ENCODE assay signal across 11 cellular contexts in the genomic region with DNA sequence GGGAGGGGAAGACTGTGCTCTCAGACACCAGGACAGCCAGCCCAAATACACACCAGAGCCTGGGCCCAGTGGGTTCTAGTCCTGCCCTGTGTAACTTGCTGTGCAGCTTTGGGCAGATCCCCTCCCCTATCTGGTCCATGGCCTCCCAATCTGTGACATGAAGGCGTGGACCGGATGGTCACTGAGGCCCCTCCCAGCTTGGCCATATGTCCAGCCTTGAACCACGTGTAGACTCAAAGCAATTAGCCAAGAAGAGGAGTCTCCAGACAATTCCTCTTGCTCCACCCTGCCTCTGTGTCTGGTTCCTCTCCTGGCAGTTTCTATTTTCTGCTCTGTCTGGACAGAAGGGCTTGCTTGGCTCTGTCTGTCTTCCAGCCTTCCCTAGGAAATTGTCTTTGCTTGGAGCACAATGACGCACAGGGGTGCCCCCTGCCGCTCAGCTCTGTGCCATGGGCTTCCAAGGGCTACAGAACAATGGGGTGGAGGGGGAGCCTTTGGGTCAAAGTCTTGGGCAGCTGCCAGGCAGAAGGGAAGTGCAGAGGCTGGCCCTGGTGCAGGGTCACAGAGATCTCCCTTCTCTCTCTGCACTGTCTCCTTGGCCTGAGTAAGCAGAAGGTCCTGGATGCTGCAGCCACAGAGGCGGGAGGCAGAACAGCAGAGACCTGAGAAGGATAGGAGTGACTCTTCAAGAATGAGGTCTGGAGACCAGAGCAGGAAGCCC.
DNase-seq lines count a peak whose midpoint lies in the region; ATAC-seq and TF ChIP-seq lines count a peak whose summit lies in the region.
"Had no signal": no experiment of that assay in that cellular context is flagged by ENCODE, and none has a peak within 500 bp of the region (broad histone marks: within the 10 kb centered on the region; RNA-seq: fewer than 3 reads in every experiment).

No MANE protein-coding gene starts in this region.

- H4K91ac ChIP-seq in trophoblast cell (ENCODE audit: low read depth, low read length) = no peak overlapping the region

- no peak overlapping the region for H2AFZ ChIP-seq in trophoblast cell (ENCODE audit: insufficient read depth, low read length, poor library complexity)

- no peak overlapping the region for H4K8ac ChIP-seq in trophoblast cell (ENCODE audit: low read depth, low read length)

- in situ Hi-C loops in brain microvascular endothelial cell (cut with HindIII; ENCODE audit: low pct_ligation_motif_present, low sequenced_read_pairs) = no loop called here

- no peak overlapping the region for H3K23ac ChIP-seq in trophoblast cell (ENCODE audit: low read length)

- intact Hi-C loops in Right ventricle myocardium inferior (cut with DNase I) = loop anchor here (2.0 to 5.0 kb wide), 3 partner anchors 41 to 80 kb away; partner anchors contain the start of gene TENT5C
- intact Hi-C loops in cardiac septum (cut with DNase I) = loop anchor here (5.0 to 10.0 kb wide), 3 partner anchors 65 to 135 kb away; partner anchors contain the start of gene TENT5C
- intact Hi-C loops in uterus (cut with DNase I; ENCODE audit: low total_unique reads) = no loop called here

- H3K36me3 ChIP-seq in brain microvascular endothelial cell (replicated peaks) = no peaks in the 10 kb centered on the region
- no peaks in the 10 kb centered on the region for H3K36me3 ChIP-seq in liver (ENCODE audit: control insufficient read depth in 4 of 4, insufficient read depth in 3 of 4, low read depth in 1 of 4, low read length in 3 of 4)
- H3K36me3 ChIP-seq in uterus = no peaks in the 10 kb centered on the region
- H3K36me3 ChIP-seq in trophoblast cell (ENCODE audit: control insufficient read depth in 1 of 2, insufficient read depth in 2 of 2, low read length in 2 of 2) = no peaks in the 10 kb centered on the region

- no peak overlapping the region for H3K14ac ChIP-seq in trophoblast cell (ENCODE audit: low read length)

- H4K12ac ChIP-seq in trophoblast cell (ENCODE audit: low read depth, low read length) = no peak overlapping the region

- no peak overlapping the region for H2BK12ac ChIP-seq in trophoblast cell (ENCODE audit: low read length)

- H3K27me3 ChIP-seq in brain microvascular endothelial cell (replicated peaks) (no peaks in the 10 kb centered on the region), liver (ENCODE audit: control insufficient read depth in 4 of 4, insufficient read depth in 4 of 4, low read length in 3 of 4) (no peaks in the 10 kb centered on the region), uterus (no peaks in the 10 kb centered on the region), trophoblast cell (ENCODE audit: insufficient read depth, low read length) (no peaks in the 10 kb centered on the region)

- peak; percentile 72 for ATAC-seq in Right ventricle myocardium inferior

- H2BK5ac ChIP-seq in trophoblast cell (ENCODE audit: low read depth, low read length, poor library complexity) = no peak overlapping the region

- H3K4me1 ChIP-seq in liver (ENCODE audit: control insufficient read depth in 4 of 4, insufficient read depth in 4 of 4, low read length in 3 of 4) (no peaks in the 10 kb centered on the region), uterus (no peaks in the 10 kb centered on the region), trophoblast cell (ENCODE audit: control insufficient read depth in 1 of 2, insufficient read depth in 2 of 2, low read length in 2 of 2) (peaks cover 0 to 3% of the 10 kb centered on the region in 2 experiments)

- no peak for TF ChIP-seq POLR2A in uterus (IDR thresholded peaks at IDR 0.05)

- H3K4me3 ChIP-seq in brain microvascular endothelial cell (ENCODE audit: low read depth, low read length) (no peak overlapping the region), liver (ENCODE audit: low read depth in 1 of 3, low read length in 3 of 3) (no peak overlapping the region), uterus (no peak overlapping the region), trophoblast cell (ENCODE audit: low read depth, low read length) (no peak overlapping the region)

- no peaks in the 10 kb centered on the region for H3K79me2 ChIP-seq in trophoblast cell (ENCODE audit: control insufficient read depth, insufficient read depth, low read length, poor library complexity)

- no peak overlapping the region for H2AK5ac ChIP-seq in trophoblast cell (ENCODE audit: low read length)

- DNase-seq in Right ventricle myocardium inferior (ENCODE audit: missing footprints) (peak; percentile 75), cardiac septum (ENCODE audit: low spot score) (no peak), brain microvascular endothelial cell (peak; percentile 56), uterus (peak; percentile 42 to 66), trophoblast cell (no peak), activated gamma-delta T cell (lab: John Stamatoyannopoulos, UW) (no peak)
- no peak for DNase-seq in activated CD4-positive, CD25-positive, alpha-beta regulatory T cell treated with anti-CD3 and anti-CD28 coated beads, Interleukin-2, amount 50 U/mL, for 72 hours
- DNase-seq: COR-L47; stimulated activated CD4-positive, alpha-beta T cell treated with anti-CD3 and anti-CD28 coated beads, Interleukin-2, amount 100 ng/mL, for 48 hours; T1000 had no signal

- H2BK120ac ChIP-seq in trophoblast cell (ENCODE audit: insufficient read depth, low read length, poor library complexity) = no peak overlapping the region

- no peak overlapping the region for H3K27ac ChIP-seq in brain microvascular endothelial cell
- no peak overlapping the region for H3K27ac ChIP-seq in liver (ENCODE audit: low read depth in 1 of 2, low read length in 2 of 2)
- H3K27ac ChIP-seq in uterus = no peak overlapping the region
- H3K27ac ChIP-seq in trophoblast cell (ENCODE audit: low read depth, low read length) = no peak overlapping the region

- no peak overlapping the region for H3K4me2 ChIP-seq in trophoblast cell (ENCODE audit: low read length)

- no peaks in the 10 kb centered on the region for H3K79me1 ChIP-seq in trophoblast cell (ENCODE audit: low read length)

- TF ChIP-seq CTCF in brain microvascular endothelial cell (IDR thresholded peaks at IDR 0.05; ENCODE audit: low read depth, low read length, missing control alignments) (peak; percentile 67), liver (IDR thresholded peaks at IDR 0.05; ENCODE audit: low read depth, low read length, missing input control) (peak; percentile 12), uterus (IDR thresholded peaks at IDR 0.05) (peak in 2 of 4 experiments; percentile 5 to 17)

- H3K9me3 ChIP-seq in liver (ENCODE audit: control insufficient read depth in 4 of 4, low read length in 3 of 4) (no peaks in the 10 kb centered on the region), uterus (no peaks in the 10 kb centered on the region), trophoblast cell (ENCODE audit: insufficient read depth, low read depth, low read length) (no peaks in the 10 kb centered on the region)

- TF ChIP-seq RAD21 in liver (IDR thresholded peaks at IDR 0.05) = peak; percentile 63 to 78

- WGBS in liver = 70% methylated on average over 6 of the region's 6 CpGs
- no CpG with 5 or more reads among the region's 6 CpGs for WGBS in trophoblast cell (ENCODE audit: extremely low coverage, insufficient coverage, insufficient read length)

- H3K9ac ChIP-seq in liver (ENCODE audit: low read depth in 1 of 2, low read length in 2 of 2) (no peak overlapping the region), trophoblast cell (ENCODE audit: low read length) (no peak overlapping the region)

- no peak overlapping the region for H3K18ac ChIP-seq in trophoblast cell (ENCODE audit: low read length)

- H3K4ac ChIP-seq in trophoblast cell (ENCODE audit: low read depth, low read length) = no peak overlapping the region

TF ChIP-seq in liver, 16 proteins besides CTCF, POLR2A, EP300 and RAD21:
- TF ChIP-seq, protein P1, sequence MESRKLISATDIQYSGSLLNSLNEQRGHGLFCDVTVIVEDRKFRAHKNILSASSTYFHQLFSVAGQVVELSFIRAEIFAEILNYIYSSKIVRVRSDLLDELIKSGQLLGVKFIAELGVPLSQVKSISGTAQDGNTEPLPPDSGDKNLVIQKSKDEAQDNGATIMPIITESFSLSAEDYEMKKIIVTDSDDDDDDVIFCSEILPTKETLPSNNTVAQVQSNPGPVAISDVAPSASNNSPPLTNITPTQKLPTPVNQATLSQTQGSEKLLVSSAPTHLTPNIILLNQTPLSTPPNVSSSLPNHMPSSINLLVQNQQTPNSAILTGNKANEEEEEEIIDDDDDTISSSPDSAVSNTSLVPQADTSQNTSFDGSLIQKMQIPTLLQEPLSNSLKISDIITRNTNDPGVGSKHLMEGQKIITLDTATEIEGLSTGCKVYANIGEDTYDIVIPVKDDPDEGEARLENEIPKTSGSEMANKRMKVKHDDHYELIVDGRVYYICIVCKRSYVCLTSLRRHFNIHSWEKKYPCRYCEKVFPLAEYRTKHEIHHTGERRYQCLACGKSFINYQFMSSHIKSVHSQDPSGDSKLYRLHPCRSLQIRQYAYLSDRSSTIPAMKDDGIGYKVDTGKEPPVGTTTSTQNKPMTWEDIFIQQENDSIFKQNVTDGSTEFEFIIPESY (IDR thresholded peaks at IDR 0.05) = no peak
- TF ChIP-seq, protein P2, sequence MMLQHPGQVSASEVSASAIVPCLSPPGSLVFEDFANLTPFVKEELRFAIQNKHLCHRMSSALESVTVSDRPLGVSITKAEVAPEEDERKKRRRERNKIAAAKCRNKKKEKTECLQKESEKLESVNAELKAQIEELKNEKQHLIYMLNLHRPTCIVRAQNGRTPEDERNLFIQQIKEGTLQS (IDR thresholded peaks at IDR 0.05) = no peak
- TF ChIP-seq EGR1 (IDR thresholded peaks at IDR 0.05; ENCODE audit: low read depth in 2 of 2) (no peak), SP1 (IDR thresholded peaks at IDR 0.05) (no peak)
TF ChIP-seq in liver: peak in this region for 0.

Comparison
In these comparisons a context has a peak if more than half of its experiments do, and no peak if none do; other contexts are left out.
1. DNase-seq: peak in Right ventricle myocardium inferior (single experiment), brain microvascular endothelial cell (single experiment) and uterus (2 of 2); none in cardiac septum (single experiment), activated CD4-positive, CD25-positive, alpha-beta regulatory T cell treated with anti-CD3 and anti-CD28 coated beads, Interleukin-2, amount 50 U/mL, for 72 hours (single experiment), trophoblast cell (0 of 2) and activated gamma-delta T cell (single experiment).